ENCODE assay signal across 14 cellular contexts in genomic region chr1:7516341-7516740, GRCh38.
DNase-seq lines count a peak whose midpoint lies in the region; ATAC-seq and TF ChIP-seq lines count a peak whose summit lies in the region.
"Had no signal": no experiment of that assay in that cellular context is flagged by ENCODE, and none has a peak within 500 bp of the region (broad histone marks: within the 10 kb centered on the region; RNA-seq: fewer than 3 reads in every experiment).

No MANE protein-coding gene starts in this region.

- H3K27ac ChIP-seq in heart right ventricle: peak overlapping the region in 1 of 10 donors; percentile 26
- H3K27ac ChIP-seq in thyroid gland: no peak overlapping the region
- H3K27ac ChIP-seq in esophagus squamous epithelium: no peak overlapping the region
- H3K27ac ChIP-seq: KMS-11 had no signal

- TF ChIP-seq CTCF in heart right ventricle (IDR thresholded peaks at IDR 0.05) (peak in 5 of 9 donors; percentile 9 to 39 (median 25)), thyroid gland (IDR thresholded peaks at IDR 0.05) (peak in 1 of 6 experiments; percentile 17), esophagus squamous epithelium (IDR thresholded peaks at IDR 0.05) (no peak)

- H3K36me3 ChIP-seq in heart right ventricle: no peaks in the 10 kb centered on the region
- H3K36me3 ChIP-seq in thyroid gland: no peaks in the 10 kb centered on the region
- H3K36me3 ChIP-seq in esophagus squamous epithelium: no peaks in the 10 kb centered on the region

- 34 to 49% methylated on average over 4 of the region's 4 CpGs for WGBS in heart right ventricle, 2 donors
- WGBS in thyroid gland, 2 donors: 22 to 40% methylated on average over 4 of the region's 4 CpGs
- WGBS in esophagus squamous epithelium, 2 donors: 37 to 50% methylated on average over 2 to 3 of the region's 4 CpGs

- H3K4me1 ChIP-seq in heart right ventricle: peaks cover 0 to 27% (median 12%) of the 10 kb centered on the region in 9 donors
- peaks cover 0 to 6% of the 10 kb centered on the region in 2 donors for H3K4me1 ChIP-seq in thyroid gland
- no peaks in the 10 kb centered on the region for H3K4me1 ChIP-seq in esophagus squamous epithelium

- no peaks in the 10 kb centered on the region for H3K27me3 ChIP-seq in heart right ventricle
- no peaks in the 10 kb centered on the region for H3K27me3 ChIP-seq in thyroid gland
- peaks cover 0 to 38% (median 0%) of the 10 kb centered on the region in 4 donors for H3K27me3 ChIP-seq in esophagus squamous epithelium

- H3K4me3 ChIP-seq in heart right ventricle: no peak overlapping the region
- no peak overlapping the region for H3K4me3 ChIP-seq in thyroid gland (replicated peaks in 1 of 3)
- H3K4me3 ChIP-seq in esophagus squamous epithelium: no peak overlapping the region

- peak; percentile 47 for DNase-seq in NCI-H82 (lab: John Stamatoyannopoulos, UW)
- no peak for DNase-seq in NCI-H82 treated with DMSO at 0.1 percent for 48 hours (lab: John Stamatoyannopoulos, UW; ENCODE audit: unreplicated experiment)
- DNase-seq in heart right ventricle: peak in 1 of 2 donors; percentile 26
- DNase-seq in thyroid gland: peak; percentile 35 to 50
- DNase-seq in GDM1 (lab: John Stamatoyannopoulos, UW): no peak
- DNase-seq in DMS153 (lab: John Stamatoyannopoulos, UW): no peak
- DNase-seq in esophagus squamous epithelium (lab: John Stamatoyannopoulos, UW): no peak
- DNase-seq: activated naive CD4-positive, alpha-beta T cell; NCI-H2171 treated with DMSO at 0.1 percent for 48 hours; stimulated activated CD4-positive, alpha-beta T cell treated with anti-CD3 and anti-CD28 coated beads, Interleukin-4, amount 100 ng/mL, for 4 hours; stimulated activated naive CD4-positive, alpha-beta T cell had no signal

- intact Hi-C loops in heart right ventricle (cut with DNase I): no loop called here
- intact Hi-C loops in thyroid gland (cut with DNase I): no loop called here
- intact Hi-C loops in esophagus squamous epithelium (cut with DNase I): no loop called here

- ATAC-seq in SK-N-SH treated with all-trans-retinoic acid at 6 μM for 48 hours (peak; percentile 75), heart right ventricle (peak in 7 of 8 donors; percentile 38 to 84 (median 67))
- ATAC-seq: esophagus mucosa had no signal

- H3K9me3 ChIP-seq in heart right ventricle (no peaks in the 10 kb centered on the region), thyroid gland (no peaks in the 10 kb centered on the region), esophagus squamous epithelium (no peaks in the 10 kb centered on the region)

- TF ChIP-seq POLR2A in thyroid gland (IDR thresholded peaks at IDR 0.05): no peak
- TF ChIP-seq POLR2A in esophagus squamous epithelium (IDR thresholded peaks at IDR 0.05): no peak

TF ChIP-seq in SK-N-SH treated with all-trans-retinoic acid at 6 μM for 48 hours, 23 proteins besides CTCF, POLR2A, EP300 and RAD21 (continues in another document):
- no peak for TF ChIP-seq ZNF8 (CRISPR knock-in tag; IDR thresholded peaks at IDR 0.05)
- TF ChIP-seq ZNF565 (CRISPR knock-in tag; conservative IDR thresholded peaks at IDR 0.05; ENCODE audit: low read depth): no peak
- no peak for TF ChIP-seq ARNTL (CRISPR knock-in tag; IDR thresholded peaks at IDR 0.05; ENCODE audit: borderline replicate concordance, low read depth)
- TF ChIP-seq SNAI2 (CRISPR knock-in tag; IDR thresholded peaks at IDR 0.05): no peak
- no peak for TF ChIP-seq BACH2 (CRISPR knock-in tag; IDR thresholded peaks at IDR 0.05; ENCODE audit: borderline replicate concordance)
- no peak for TF ChIP-seq PATZ1 (CRISPR knock-in tag; IDR thresholded peaks at IDR 0.05; ENCODE audit: borderline replicate concordance)
- no peak for TF ChIP-seq ZFP30 (CRISPR knock-in tag; IDR thresholded peaks at IDR 0.05)
- TF ChIP-seq ISL1 (CRISPR knock-in tag; IDR thresholded peaks at IDR 0.05): no peak
- TF ChIP-seq, protein P1, sequence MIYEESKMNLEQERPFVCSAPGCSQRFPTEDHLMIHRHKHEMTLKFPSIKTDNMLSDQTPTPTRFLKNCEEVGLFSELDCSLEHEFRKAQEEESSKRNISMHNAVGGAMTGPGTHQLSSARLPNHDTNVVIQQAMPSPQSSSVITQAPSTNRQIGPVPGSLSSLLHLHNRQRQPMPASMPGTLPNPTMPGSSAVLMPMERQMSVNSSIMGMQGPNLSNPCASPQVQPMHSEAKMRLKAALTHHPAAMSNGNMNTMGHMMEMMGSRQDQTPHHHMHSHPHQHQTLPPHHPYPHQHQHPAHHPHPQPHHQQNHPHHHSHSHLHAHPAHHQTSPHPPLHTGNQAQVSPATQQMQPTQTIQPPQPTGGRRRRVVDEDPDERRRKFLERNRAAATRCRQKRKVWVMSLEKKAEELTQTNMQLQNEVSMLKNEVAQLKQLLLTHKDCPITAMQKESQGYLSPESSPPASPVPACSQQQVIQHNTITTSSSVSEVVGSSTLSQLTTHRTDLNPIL (CRISPR knock-in tag; IDR thresholded peaks at IDR 0.05; ENCODE audit: low read depth): no peak
- no peak for TF ChIP-seq POU6F1 (CRISPR knock-in tag; IDR thresholded peaks at IDR 0.05; ENCODE audit: borderline replicate concordance, low read depth)
- TF ChIP-seq CSRNP3 (CRISPR knock-in tag; IDR thresholded peaks at IDR 0.05): no peak
- TF ChIP-seq TCF4 (CRISPR knock-in tag; IDR thresholded peaks at IDR 0.05; ENCODE audit: borderline replicate concordance): no peak
- TF ChIP-seq TSHZ2 (CRISPR knock-in tag; IDR thresholded peaks at IDR 0.05): no peak
- TF ChIP-seq ESRRG (CRISPR knock-in tag; IDR thresholded peaks at IDR 0.05): no peak
- TF ChIP-seq ZC3H10 (CRISPR knock-in tag; IDR thresholded peaks at IDR 0.05): no peak
- TF ChIP-seq RARB (CRISPR knock-in tag; IDR thresholded peaks at IDR 0.05): no peak
- TF ChIP-seq CSDC2 (CRISPR knock-in tag; IDR thresholded peaks at IDR 0.05): no peak
- no peak for TF ChIP-seq ZNF70 (CRISPR knock-in tag; IDR thresholded peaks at IDR 0.05)

Comparison
In these comparisons a context has a peak if more than half of its experiments do, and no peak if none do; other contexts are left out.
1. DNase-seq: peak in NCI-H82 (single experiment) and thyroid gland (2 of 2); none in NCI-H82 treated with DMSO at 0.1 percent for 48 hours (single experiment), GDM1 (single experiment), DMS153 (single experiment) and esophagus squamous epithelium (single experiment).
2. CTCF ChIP-seq: peak in heart right ventricle (5 of 9); none in esophagus squamous epithelium (0 of 6).